ENCODE assay signal across 11 cellular contexts in genomic region chr9:38022995-38023394, GRCh38. TPM values are rescaled to one million over a fixed set of nuclear protein-coding genes. Genes with fewer than 3 reads are reported as not detected.
DNase-seq lines count a peak whose midpoint lies in the region; ATAC-seq and TF ChIP-seq lines count a peak whose summit lies in the region.
"Had no signal": no experiment of that assay in that cellular context is flagged by ENCODE, and none has a peak within 500 bp of the region (broad histone marks: within the 10 kb centered on the region; RNA-seq: fewer than 3 reads in every experiment).

No MANE protein-coding gene starts in this region.

- DNase-seq in DMS 273 (lab: John Stamatoyannopoulos, UW; ENCODE audit: unreplicated experiment) (peak; percentile 79), DMS 273 treated with DMSO at 0.1 percent for 48 hours (lab: John Stamatoyannopoulos, UW) (no peak), amygdala (lab: John Stamatoyannopoulos, UW) (peak in 35 of 56 donors; percentile 13 to 80 (median 48)), medulla oblongata (ENCODE audit: extremely low spot score) (peak; percentile 76), thyroid gland (peak; percentile 74 to 85), HEK293T (ENCODE audit: extremely low spot score) (no peak)
- no peak for DNase-seq in effector memory CD4-positive, alpha-beta T cell
- DNase-seq: effector CD8-positive, alpha-beta T cell; kidney had no signal

- 40 to 45% methylated on average over 7 to 8 of the region's 8 CpGs for WGBS in thyroid gland, 2 donors

- intact Hi-C loops in thyroid gland (cut with DNase I) = loop anchor here (5.0 kb wide), 1 partner anchor 44 kb away; the partner anchor contains the start of gene SHB

- TF ChIP-seq POLR2A in thyroid gland (IDR thresholded peaks at IDR 0.05) = peak in 1 of 2 donors; percentile 6

- no peak for TF ChIP-seq CTCF in thyroid gland (IDR thresholded peaks at IDR 0.05)

- no peaks in the 10 kb centered on the region for H3K36me3 ChIP-seq in thyroid gland
- no peaks in the 10 kb centered on the region for H3K36me3 ChIP-seq in effector memory CD4-positive, alpha-beta T cell (ENCODE audit: control insufficient read depth, insufficient read depth, low read length)

- H3K27me3 ChIP-seq in thyroid gland = no peaks in the 10 kb centered on the region
- H3K27me3 ChIP-seq in effector memory CD4-positive, alpha-beta T cell (replicated peaks; ENCODE audit: control insufficient read depth, insufficient read depth, low read length, poor library complexity, severe bottlenecking) = no peaks in the 10 kb centered on the region

- H3K9me3 ChIP-seq in thyroid gland = no peaks in the 10 kb centered on the region
- H3K9me3 ChIP-seq in effector memory CD4-positive, alpha-beta T cell (ENCODE audit: control insufficient read depth, low read length) = no peaks in the 10 kb centered on the region

- CTCF ChIA-PET in HEK293T (lab: Yijun Ruan, JAX) = no interaction called here

- H3K4me1 ChIP-seq in thyroid gland = peaks cover 67 to 84% of the 10 kb centered on the region in 2 donors
- no peaks in the 10 kb centered on the region for H3K4me1 ChIP-seq in effector memory CD4-positive, alpha-beta T cell (ENCODE audit: control insufficient read depth, insufficient read depth, low read length, poor library complexity, severe bottlenecking)

- H3K27ac ChIP-seq in thyroid gland = peak overlapping the region; percentile 26 to 84 (median 73)
- H3K27ac ChIP-seq in effector memory CD4-positive, alpha-beta T cell (ENCODE audit: insufficient read depth, low read length, poor library complexity, severe bottlenecking) = no peak overlapping the region
- H3K27ac ChIP-seq: 22Rv1 had no signal

- ATAC-seq in GM18867 (IDR thresholded peaks at IDR 0.05; ENCODE audit: unreplicated experiment) = no peak

- H3K4me3 ChIP-seq in thyroid gland (replicated peaks in 1 of 3) = no peak overlapping the region
- H3K4me3 ChIP-seq in effector memory CD4-positive, alpha-beta T cell (ENCODE audit: insufficient read depth, low read depth, low read length, poor library complexity, severe bottlenecking) = no peak overlapping the region

- POLR2A ChIA-PET in HEK293T (lab: Yijun Ruan, JAX) = no interaction called here

TF ChIP-seq in HEK293T, 16 proteins besides CTCF, POLR2A, EP300 and RAD21:
- TF ChIP-seq LEF1 (IDR thresholded peaks at IDR 0.05; ENCODE audit: borderline replicate concordance) (no peak), SP1 (IDR thresholded peaks at IDR 0.05) (no peak), ELF4 (IDR thresholded peaks at IDR 0.05) (no peak), FOXK2 (IDR thresholded peaks at IDR 0.05) (no peak), ZNF384 (IDR thresholded peaks at IDR 0.05) (no peak), TARDBP (IDR thresholded peaks at IDR 0.05) (no peak), BHLHE40 (IDR thresholded peaks at IDR 0.05; ENCODE audit: borderline replicate concordance) (no peak), NFRKB (IDR thresholded peaks at IDR 0.05) (no peak), SUZ12 (IDR thresholded peaks at IDR 0.05) (no peak)

RNA-seq across cellular contexts. Expression of gene SHB, which starts 46.0 kb away (rescaled TPM):
- 10 to 100 TPM; 18.4 to 27.5 (median 22.0) TPM for total RNA-seq in thyroid gland

Comparison
In these comparisons a context has a peak if more than half of its experiments do, and no peak if none do; other contexts are left out.
1. DNase-seq: peak in DMS 273 (single experiment), amygdala (35 of 56), medulla oblongata (single experiment) and thyroid gland (2 of 2); none in DMS 273 treated with DMSO at 0.1 percent for 48 hours (single experiment), HEK293T (single experiment) and effector memory CD4-positive, alpha-beta T cell (0 of 3).